In genomic region chr6:126030045-126030444, GRCh38 we compare ENCODE assay signal across 20 cellular contexts. TPM values are rescaled to one million over a fixed set of nuclear protein-coding genes. Genes with fewer than 3 reads are reported as not detected.
DNase-seq lines count a peak whose midpoint lies in the region; ATAC-seq, FAIRE-seq and TF ChIP-seq lines count a peak whose summit lies in the region.
"Had no signal": no experiment of that assay in that cellular context is flagged by ENCODE, and none has a peak within 500 bp of the region (broad histone marks: within the 10 kb centered on the region; RNA-seq: fewer than 3 reads in every experiment).

No MANE protein-coding gene starts in this region.

- H3K4me2 ChIP-seq in K562 (ENCODE audit: insufficient read depth, low read length), result no peak overlapping the region
- H3K4me2 ChIP-seq: A549 had no signal

- H3K79me2 ChIP-seq in K562 (ENCODE audit: control insufficient read depth, insufficient read depth, low read length), result peaks cover 10% of the 10 kb centered on the region; the same call in 1 of the 3 replicates

- TF ChIP-seq CTCF in K562 (IDR thresholded peaks at IDR 0.05 in 2 of 3, conservative IDR thresholded peaks at IDR 0.05 in 1 of 3; ENCODE audit: insufficient read depth in 2 of 3, low read depth in 1 of 3, low read length in 3 of 3) (no peak), heart left ventricle (IDR thresholded peaks at IDR 0.05) (no peak), esophagus muscularis mucosa (IDR thresholded peaks at IDR 0.05) (no peak)

- BruUV-seq in K562 (replicated peaks; lab: Mats Ljungman, UMichigan), result no TSS peak

- POLR2A ChIA-PET in K562 (lab: Yijun Ruan, JAX), result interaction anchor here (0.6 to 1.1 kb wide), 2 partner anchors 10 to 18 kb away, joined by 3 to 4 read pairs; no protein-coding TSS in a partner anchor

- TF ChIP-seq POLR2A in K562 (conservative IDR thresholded peaks at IDR 0.05) (no peak), heart left ventricle (IDR thresholded peaks at IDR 0.05) (no peak), esophagus muscularis mucosa (IDR thresholded peaks at IDR 0.05; ENCODE audit: low read depth) (no peak)

- ATAC-seq in Right ventricle myocardium superior (ENCODE audit: poor library complexity) (peak; percentile 86), K562 (no peak), heart left ventricle (peak; percentile 72 to 86 (median 80)), HG03571 (IDR thresholded peaks at IDR 0.05; ENCODE audit: unreplicated experiment) (no peak)
- ATAC-seq: A549, GM12878, HepG2, PC-3 had no signal

- H3K9me1 ChIP-seq in K562 (ENCODE audit: control insufficient read depth, insufficient read depth, low read length), result no peaks in the 10 kb centered on the region

- no peak for DNase-seq in Right ventricle myocardium superior
- no peak for DNase-seq in cardiac septum (ENCODE audit: low spot score)
- DNase-seq in K562 (ENCODE audit: extremely low read depth in 1 of 4, low spot score in 3 of 4), result no peak
- no peak for DNase-seq in heart left ventricle
- DNase-seq in stimulated activated CD4-positive, alpha-beta T cell treated with anti-CD3 and anti-CD28 coated beads, Interleukin-4, amount 100 ng/mL, for 24 hours, result no peak
- DNase-seq in HT-29 (ENCODE audit: low spot score), result no peak
- no peak for DNase-seq in esophagus muscularis mucosa (ENCODE audit: extremely low spot score)
- DNase-seq: C1 segment of cervical spinal cord, GDM1, GOT3, MM.1S, NCI-H1105, NCI-H187 treated with DMSO at 0.1 percent for 48 hours, NCI-H526 treated with DMSO at 0.1 percent for 48 hours, PC-3 had no signal

- TF ChIP-seq EP300 in K562 (IDR thresholded peaks at IDR 0.05; ENCODE audit: low read length), result no peak
- no peak for TF ChIP-seq EP300 in esophagus muscularis mucosa (IDR thresholded peaks at IDR 0.05)

- H3K27me3 ChIP-seq in K562 (ENCODE audit: control insufficient read depth in 2 of 2, insufficient read depth in 2 of 2, low read length in 2 of 2), result no peaks in the 10 kb centered on the region
- no peaks in the 10 kb centered on the region for H3K27me3 ChIP-seq in heart left ventricle
- no peaks in the 10 kb centered on the region for H3K27me3 ChIP-seq in esophagus muscularis mucosa

- CTCF ChIA-PET in K562 (lab: Yijun Ruan, JAX; ENCODE audit: low intra/inter-chr PET ratio), result no interaction called here

- H3K4me1 ChIP-seq in K562 (replicated peaks in 1 of 2; ENCODE audit: control insufficient read depth in 2 of 2, insufficient read depth in 2 of 2, low read length in 2 of 2) (peaks cover 0 to 8% of the 10 kb centered on the region in 2 experiments; a peak in 2 of 5 replicates), heart left ventricle (peaks cover 0 to 19% (median 6%) of the 10 kb centered on the region in 12 donors), esophagus muscularis mucosa (peaks cover 5 to 72% (median 65%) of the 10 kb centered on the region in 4 donors)

- H2AFZ ChIP-seq in K562 (ENCODE audit: low read depth, low read length), result no peak overlapping the region

- H3K9ac ChIP-seq in K562 (ENCODE audit: insufficient read depth in 1 of 2, low read depth in 2 of 2, low read length in 2 of 2), result no peak overlapping the region

- H3K9me3 ChIP-seq in K562 (replicated peaks; ENCODE audit: control insufficient read depth, insufficient read depth, low read depth, low read length) (no peaks in the 10 kb centered on the region), heart left ventricle (no peaks in the 10 kb centered on the region), esophagus muscularis mucosa (no peaks in the 10 kb centered on the region)
- H3K9me3 ChIP-seq: A549 had no signal

- TF ChIP-seq RAD21 in K562 (CRISPR knock-in tag; conservative IDR thresholded peaks at IDR 0.05 in 1 of 2, IDR thresholded peaks at IDR 0.05 in 1 of 2), result no peak

- H3K4me3 ChIP-seq in K562 (no peak overlapping the region), heart left ventricle (no peak overlapping the region), esophagus muscularis mucosa (no peak overlapping the region)
- H3K4me3 ChIP-seq: A549, GM12878 had no signal

- H4K20me1 ChIP-seq in K562 (replicated peaks; ENCODE audit: control insufficient read depth, insufficient read depth, low read length), result no peaks in the 10 kb centered on the region

- H3K36me3 ChIP-seq in K562 (ENCODE audit: control insufficient read depth, insufficient read depth, low read length) (peaks cover 73% of the 10 kb centered on the region), heart left ventricle (peaks cover 0 to 46% (median 17%) of the 10 kb centered on the region in 9 donors), esophagus muscularis mucosa (peaks cover 0 to 11% (median 5%) of the 10 kb centered on the region in 4 donors)

- H3K27ac ChIP-seq in K562 (ENCODE audit: extremely low read depth, low read depth, low read length) (no peak overlapping the region), heart left ventricle (no peak overlapping the region), esophagus muscularis mucosa (replicated peaks in 1 of 4) (peak overlapping the region in 1 of 4 donors; percentile 38)
- H3K27ac ChIP-seq: A549 had no signal

- in situ Hi-C loops in K562 (cut with MboI), result loop anchor here (25.0 kb wide), 2 partner anchors 307 to 1082 kb away; partner anchors contain the start of genes CENPW and RSPO3

- 80% methylated on average over 2 of the region's 2 CpGs for WGBS in K562 (ENCODE audit: insufficient coverage, low coverage, missing lambda C conversion rate)
- 53 to 68% (median 63%) methylated on average over 2 of the region's 2 CpGs for WGBS in heart left ventricle, 4 donors
- 60% methylated on average over 2 of the region's 2 CpGs for WGBS in esophagus muscularis mucosa

- no peak for FAIRE-seq in K562 (lab: Jason Lieb, UNC)
- FAIRE-seq: A549, GM12878, GM18507, HepG2 had no signal

- intact Hi-C loops in Right ventricle myocardium superior (cut with DNase I), result no loop called here
- intact Hi-C loops in cardiac septum (cut with DNase I), result loop anchor here (10.0 kb wide), 1 partner anchor 1235 kb away; the partner anchor contains the start of gene RNF146
- intact Hi-C loops in K562 (cut with micrococcal nuclease), result loop anchor here (5.0 kb wide), 1 partner anchor 1092 kb away; no protein-coding TSS in a partner anchor
- intact Hi-C loops in heart left ventricle (cut with DNase I), result loop anchor here in 6 of 10 donors (5.0 to 10.0 kb wide), 6 partner anchors 145 to 1245 kb away; no protein-coding TSS in a partner anchor
- intact Hi-C loops in esophagus muscularis mucosa (cut with DNase I), result loop anchor here (10.0 kb wide), 1 partner anchor 1095 kb away; no protein-coding TSS in a partner anchor

RNA-seq across cellular contexts. Expression of gene TRMT11, which starts 43.7 kb away (rescaled TPM):
- total RNA-seq in Right ventricle myocardium superior (13.5 TPM), cardiac septum (13.3 TPM), K562 (2014; rRNA removed) (38.2 and 40.5 TPM in 2 replicates), K562 (2014; rRNA removed; fragmentation: Illumina TruSeq; extraction: Trizol) (60.8 and 68.2 TPM in 2 replicates), K562 (2015; rRNA removed; fragmentation: Illumina TruSeq; extraction: Trizol) (47.2 and 53.0 TPM in 2 replicates), K562 (2021) (38.8 and 41.3 TPM in 2 replicates), heart left ventricle (10 to 100 TPM in 7 of 9 donors, 1 to 10 TPM in 2; 9.0 to 15.6 (median 11.8) TPM), esophagus muscularis mucosa (10 to 100 TPM; 16.1 to 24.9 (median 18.8) TPM)
- total RNA-seq in K562 (2011; cell fraction: chromatin; rRNA removed; ENCODE audit: low replicate concordance), result 88.5 and 187 TPM in 2 replicates
- 41.2 and 47.4 TPM in 2 replicates for total RNA-seq in K562 (2011; cell fraction: nucleolus; rRNA removed)
- total RNA-seq in K562 (2011; cell fraction: nucleoplasm; rRNA removed), result 59.8 and 74.4 TPM in 2 replicates
- polyA plus RNA-seq in K562 (2011; rRNA removed) (68.1 and 88.0 TPM in 2 replicates), K562 (2014; fragmentation: Illumina TruSeq; extraction: Trizol) (34.8 and 46.8 TPM in 2 replicates), K562 (2014; fragmentation: Nextera tagmentation; extraction: Ambion mirVana) (10 to 100 TPM; 72.4 to 76.3 TPM), K562 (2014; rRNA removed) (59.6 and 59.8 TPM in 2 replicates), heart left ventricle (1 to 10 TPM; 8.0 to 8.8 TPM)
- polyA plus RNA-seq in K562 (2011; cell fraction: cytosol; rRNA removed), result 8.9 and 26.0 TPM in 2 replicates
- 136 and 190 TPM in 2 replicates for polyA plus RNA-seq in K562 (2011; cell fraction: nucleus; rRNA removed)
- 23.3 and 23.7 TPM in 2 replicates for polyA plus RNA-seq in K562 (2012)
- polyA minus RNA-seq in K562 (2011; rRNA and poly(A)+ RNA removed), result 99.9 and 108 TPM in 2 replicates
- 23.4 and 24.7 TPM in 2 replicates for polyA minus RNA-seq in K562 (2011; cell fraction: cytosol; rRNA and poly(A)+ RNA removed)
- polyA minus RNA-seq in K562 (2011; cell fraction: nucleus; rRNA and poly(A)+ RNA removed), result 117 and 147 TPM in 2 replicates
- 13.8 and 16.6 TPM in 2 replicates for total RNA-seq in HT-29 (2014; rRNA removed; shearing (Covaris generic))

Comparison
In these comparisons a context has a peak if more than half of its experiments do, and no peak if none do; other contexts are left out.
1. ATAC-seq: peak in Right ventricle myocardium superior (single experiment) and heart left ventricle (4 of 4); none in K562 (single experiment) and HG03571 (single experiment).